ENCODE assay signal across 11 cellular contexts in the genomic region with DNA sequence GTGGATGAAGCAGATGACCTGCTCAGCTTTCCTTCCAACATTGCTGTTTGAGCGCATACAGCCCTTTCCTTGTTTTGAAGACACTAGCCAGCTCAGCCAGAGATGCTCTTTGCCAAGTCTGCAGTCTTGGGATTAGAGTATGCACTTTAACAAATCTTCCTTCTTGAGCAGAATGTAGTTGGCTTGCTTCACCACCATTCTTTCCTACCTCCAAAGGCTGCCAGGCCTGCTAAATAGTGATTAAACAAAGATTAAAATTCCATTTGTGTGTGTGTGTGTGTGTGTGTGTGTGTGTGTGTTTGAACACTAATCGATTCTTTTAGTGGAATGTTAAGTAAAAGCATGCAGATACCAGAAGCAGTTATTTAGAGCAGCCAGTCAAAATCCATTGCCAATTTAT.
DNase-seq lines count a peak whose midpoint lies in the region; ATAC-seq and TF ChIP-seq lines count a peak whose summit lies in the region.
"Had no signal": no experiment of that assay in that cellular context is flagged by ENCODE, and none has a peak within 500 bp of the region (broad histone marks: within the 10 kb centered on the region; RNA-seq: fewer than 3 reads in every experiment).

No MANE protein-coding gene starts in this region.

- peaks cover 39 to 41% of the 10 kb centered on the region in 2 experiments for H3K4me1 Mint-ChIP-seq in H9

- H3K4me2 ChIP-seq in H9 (ENCODE audit: insufficient read depth, insufficient read length, low read length) = no peak overlapping the region

- no peak overlapping the region for H3K4me3 Mint-ChIP-seq in H9
- H3K4me3 Mint-ChIP-seq: T-helper 1 cell treated with Interleukin-12 subunit alpha and Interleukin-12 subunit beta and Interleukin-4 antibody, amounts not matched to agents 30 μg/mL and 1 μg/mL, for 36 hours had no signal

- no peak overlapping the region for H3K56ac ChIP-seq in H9 (ENCODE audit: insufficient read length, low read depth, low read length)

- H3K4ac ChIP-seq in H9 (ENCODE audit: low read depth, low read length) = no peak overlapping the region

- H2AFZ ChIP-seq in H9 (ENCODE audit: low read length) = no peak overlapping the region

- no peak overlapping the region for H3K27ac ChIP-seq in H9 (ENCODE audit: insufficient read length, low read depth, low read length)
- peak overlapping the region in 1 of 2 donors; percentile 86 for H3K27ac ChIP-seq in coronary artery
- peak overlapping the region; percentile 32 to 88 (median 75) for H3K27ac ChIP-seq in stomach
- H3K27ac ChIP-seq: prostate gland had no signal

- no peak overlapping the region for H3K23ac ChIP-seq in H9 (ENCODE audit: insufficient read length, low read depth, low read length)

- intact Hi-C loops in stomach (cut with DNase I; ENCODE audit: low total_unique reads) = no loop called here

- H2BK12ac ChIP-seq in H9 (ENCODE audit: insufficient read length, low read depth, low read length) = no peak overlapping the region

- no peak overlapping the region for H2BK5ac ChIP-seq in H9 (ENCODE audit: insufficient read length, low read length)

- H4K20me1 ChIP-seq in H9 (ENCODE audit: control insufficient read depth, insufficient read depth, insufficient read length) = no peaks in the 10 kb centered on the region

- no peaks in the 10 kb centered on the region for H3K27me3 Mint-ChIP-seq in H9 (ENCODE audit: low read depth)

- H3K9me3 Mint-ChIP-seq in H9 = no peaks in the 10 kb centered on the region
- H3K9me3 Mint-ChIP-seq: T-helper 1 cell treated with Interleukin-12 subunit alpha and Interleukin-12 subunit beta and Interleukin-4 antibody, amounts not matched to agents 30 μg/mL and 1 μg/mL, for 36 hours had no signal

- H3K14ac ChIP-seq in H9 (ENCODE audit: insufficient read depth, low read length) = no peak overlapping the region

- DNase-seq in H9 (no peak), coronary artery (ENCODE audit: low spot score) (no peak), left lobe of liver (ENCODE audit: low spot score) (no peak), stomach (peak; percentile 58), MV-4-11 (lab: John Stamatoyannopoulos, UW) (no peak)
- DNase-seq: NCI-H526 treated with DMSO at 0.1 percent for 48 hours had no signal

- no peak overlapping the region for H2AK5ac ChIP-seq in H9 (ENCODE audit: insufficient read length, low read length)

- H3K4me3 ChIP-seq in coronary artery = peak overlapping the region; percentile 6
- no peak overlapping the region for H3K4me3 ChIP-seq in stomach
- H3K4me3 ChIP-seq: prostate gland had no signal

- peak; percentile 58 for ATAC-seq in left lobe of liver
- no peak for ATAC-seq in GM21381 (IDR thresholded peaks at IDR 0.05; ENCODE audit: unreplicated experiment)
- no peak for ATAC-seq in GM19395 (IDR thresholded peaks at IDR 0.05; ENCODE audit: unreplicated experiment)
- no peak for ATAC-seq in GM19023 (IDR thresholded peaks at IDR 0.05; ENCODE audit: unreplicated experiment)

- no peak overlapping the region for H2BK20ac ChIP-seq in H9 (ENCODE audit: low read depth, low read length, poor library complexity, severe bottlenecking)

- H3K18ac ChIP-seq in H9 (ENCODE audit: insufficient read length, low read depth, low read length) = no peak overlapping the region

- TF ChIP-seq EP300 in stomach (IDR thresholded peaks at IDR 0.05) = no peak

- H3K4me1 ChIP-seq in H9 (ENCODE audit: insufficient read depth, low read length) (peaks cover 5% of the 10 kb centered on the region; the same call in 1 of the 2 replicates), stomach (peaks cover 30 to 71% (median 56%) of the 10 kb centered on the region in 4 donors)

- TF ChIP-seq CTCF in H9 (conservative IDR thresholded peaks at IDR 0.05) = no peak
- TF ChIP-seq CTCF in coronary artery (IDR thresholded peaks at IDR 0.05) = no peak
- TF ChIP-seq CTCF in stomach (IDR thresholded peaks at IDR 0.05) = no peak

- H4K5ac ChIP-seq in H9 (ENCODE audit: insufficient read length, low read depth, low read length) = no peak overlapping the region

- H3K23me2 ChIP-seq in H9 (ENCODE audit: insufficient read length, low read depth, low read length, poor library complexity, severe bottlenecking) = no peaks in the 10 kb centered on the region

- no peak overlapping the region for H4K8ac ChIP-seq in H9 (replicated peaks; ENCODE audit: insufficient read length, low read depth, low read length)

- H3K36me3 ChIP-seq in stomach = no peaks in the 10 kb centered on the region
- H3K36me3 ChIP-seq: prostate gland had no signal

- H3K79me2 ChIP-seq in H9 (ENCODE audit: insufficient read depth, low read length) = no peaks in the 10 kb centered on the region

- WGBS in H9 (ENCODE audit: extremely low coverage, insufficient read length, low lambda C conversion rate) = no CpG with 5 or more reads among the region's 2 CpGs
- 7 to 36% (median 20%) methylated on average over 2 of the region's 2 CpGs for WGBS in stomach, 5 donors

- no peak overlapping the region for H3T11ph ChIP-seq in H9 (ENCODE audit: low read length)

- no peaks in the 10 kb centered on the region for H3K79me1 ChIP-seq in H9 (ENCODE audit: insufficient read depth, low read depth, low read length, poor library complexity, severe bottlenecking)

- peak overlapping the region in 2 of 3 experiments; percentile 21 to 31; a peak in 1 of 7 replicates for H3K27ac Mint-ChIP-seq in H9
- H3K27ac Mint-ChIP-seq: T-helper 1 cell treated with Interleukin-12 subunit alpha and Interleukin-12 subunit beta and Interleukin-4 antibody, amounts not matched to agents 30 μg/mL and 1 μg/mL, for 36 hours had no signal

- H4K91ac ChIP-seq in H9 (ENCODE audit: insufficient read length, low read depth, low read length) = no peak overlapping the region

- H3K27me3 ChIP-seq in H9 (ENCODE audit: insufficient read depth, low read length) = no peaks in the 10 kb centered on the region
- H3K27me3 ChIP-seq in stomach = no peaks in the 10 kb centered on the region

- no peaks in the 10 kb centered on the region for H3K36me3 Mint-ChIP-seq in H9 (ENCODE audit: insufficient read depth in 1 of 3, low read depth in 3 of 3)

- no peak overlapping the region for H3K9ac ChIP-seq in H9 (ENCODE audit: extremely low read depth, insufficient read length, low read length)

- H2BK15ac ChIP-seq in H9 (ENCODE audit: low read depth, low read length) = no peak overlapping the region

- H3K9me3 ChIP-seq in H9 (ENCODE audit: control insufficient read depth, low read depth, low read length) = no peaks in the 10 kb centered on the region
- H3K9me3 ChIP-seq in stomach = no peaks in the 10 kb centered on the region
- H3K9me3 ChIP-seq: prostate gland had no signal

- no peak overlapping the region for H2BK120ac ChIP-seq in H9 (ENCODE audit: low read depth, low read length, poor library complexity, severe bottlenecking)

- no peak for TF ChIP-seq POLR2A in stomach (IDR thresholded peaks at IDR 0.05)
